8 cellular contexts compared by ENCODE assay signal in the genomic region with DNA sequence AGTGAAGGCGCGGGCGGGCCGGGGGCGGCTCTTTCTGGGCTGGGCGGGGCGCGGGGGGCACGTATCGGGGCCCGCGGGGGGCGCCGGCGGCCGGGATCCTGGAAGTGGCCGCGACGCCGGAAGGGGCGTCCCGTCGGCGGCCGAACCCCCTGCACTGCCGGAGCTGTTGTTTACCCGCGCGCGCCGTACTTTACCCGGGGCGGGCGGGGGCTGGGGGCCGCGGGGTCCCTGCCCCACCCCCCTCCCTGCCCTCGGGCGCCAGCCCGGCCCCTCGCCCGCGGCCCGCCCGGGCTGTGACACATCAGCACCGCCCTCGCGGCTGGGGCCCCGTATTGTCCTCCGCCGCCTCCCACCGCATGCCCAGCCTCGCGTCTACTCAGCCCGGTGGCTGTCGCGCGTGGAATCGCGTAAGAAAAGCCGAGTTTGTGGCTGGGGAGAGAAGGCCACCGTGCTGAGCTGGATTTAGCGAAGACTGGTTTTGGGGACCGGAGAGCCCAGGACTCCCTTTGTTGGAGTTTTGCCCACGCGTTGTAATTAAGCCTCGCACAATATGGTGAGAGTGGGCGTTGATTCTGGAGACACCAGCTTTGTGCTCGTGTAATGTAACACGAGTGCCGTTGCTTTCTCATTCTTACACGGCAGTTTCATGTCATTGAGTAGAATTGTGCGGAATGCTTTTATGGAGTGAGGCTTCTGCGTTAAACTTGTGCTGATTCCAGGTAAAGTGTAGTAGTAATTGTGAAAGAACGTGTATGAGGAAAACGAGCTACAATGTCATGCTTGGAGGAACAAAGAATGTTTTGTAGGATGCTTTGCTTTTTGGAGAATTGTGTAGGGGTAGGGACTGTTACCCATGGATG. TPM values are rescaled to one million over a fixed set of nuclear protein-coding genes. Genes with fewer than 3 reads are reported as not detected.
DNase-seq lines count a peak whose midpoint lies in the region; ATAC-seq, FAIRE-seq and TF ChIP-seq lines count a peak whose summit lies in the region.

No MANE protein-coding gene starts in this region.

- POLR2A ChIA-PET in H1 (lab: Charles Lee; ENCODE audit: partially characterized antibody): interaction anchor here (1.1 to 3.2 kb wide), 10 partner anchors 10 to 130 kb away, joined by 3 to 10 read pairs (median 4); no protein-coding TSS in a partner anchor

- no peak for TF ChIP-seq CTCF in H1 (IDR thresholded peaks at IDR 0.05; ENCODE audit: control extremely low read depth in 1 of 3, insufficient read depth in 1 of 3, low read depth in 1 of 3, low read length in 3 of 3)

- H2BK5ac ChIP-seq in H1 (ENCODE audit: low read depth, low read length): peak overlapping the region; percentile 88

- WGBS in H1 (ENCODE audit: extremely low coverage in 1 of 2, insufficient coverage in 1 of 2, insufficient read length in 1 of 2, insufficient replicate concordance in 2 of 2, low coverage in 1 of 2, low lambda C conversion rate in 2 of 2, missing lambda C conversion rate in 1 of 2), 2 experiments: 1% methylated on average over 26 of the region's 75 CpGs; no CpG with 5 or more reads in 1 of the 2 experiments
- WGBS in mesodermal cell (ENCODE audit: insufficient coverage in 2 of 2), 2 experiments: 0% methylated on average over 42 to 63 of the region's 75 CpGs

- H3K23me2 ChIP-seq in H1 (ENCODE audit: low read depth, low read length): peaks cover 15% of the 10 kb centered on the region

- peak overlapping the region; percentile 52; the same call in 1 of the 2 replicates for H2BK12ac ChIP-seq in H1 (ENCODE audit: low read depth, low read length)

- H3K36me3 ChIP-seq in H1 (ENCODE audit: control insufficient read depth in 2 of 4, insufficient read depth in 4 of 4, low read length in 3 of 4) (no peaks in the 10 kb centered on the region), mesodermal cell (ENCODE audit: control insufficient read depth, insufficient read depth, low read length) (no peaks in the 10 kb centered on the region)

- no peak overlapping the region for H3K23ac ChIP-seq in H1 (ENCODE audit: insufficient read length)

- H3K18ac ChIP-seq in H1 (ENCODE audit: extremely low read depth, low read length): peak overlapping the region; percentile 89

- H3K79me1 ChIP-seq in H1 (ENCODE audit: low read depth, low read length): peaks cover 6% of the 10 kb centered on the region; the same call in 1 of the 2 replicates

- no peak overlapping the region for H2BK15ac ChIP-seq in H1 (ENCODE audit: low read length)

- peak; percentile 10 for ATAC-seq in HG02840 (IDR thresholded peaks at IDR 0.05; ENCODE audit: low FRiP score, unreplicated experiment)

- no peak for TF ChIP-seq EP300 in H1 (IDR thresholded peaks at IDR 0.05; ENCODE audit: borderline replicate concordance in 1 of 2, low read depth in 2 of 2, low read length in 2 of 2)

- H3K4me3 ChIP-seq in H1 (ENCODE audit: extremely low read depth in 1 of 4, insufficient read depth in 2 of 4, low read depth in 3 of 4, low read length in 4 of 4) (peak overlapping the region; percentile 77 to 94 (median 88)), mesodermal cell (ENCODE audit: extremely low read depth, insufficient read depth, low read length, poor library complexity, severe bottlenecking) (peak overlapping the region; percentile 69)

- H3K79me2 ChIP-seq in H1 (ENCODE audit: control insufficient read depth in 1 of 2, insufficient read depth in 2 of 2, low read length in 2 of 2): peaks cover 8 to 50% of the 10 kb centered on the region in 2 experiments; a peak in 3 of 4 replicates

- no peak overlapping the region for H4K5ac ChIP-seq in H1 (ENCODE audit: insufficient read length, low read depth, low read length)

- peak overlapping the region; percentile 61; the same call in 1 of the 2 replicates for H3K27ac ChIP-seq in H1 (ENCODE audit: low read depth, low read length)
- peak overlapping the region; percentile 96 for H3K27ac ChIP-seq in mesodermal cell (ENCODE audit: low read depth, low read length, severe bottlenecking)

- peak overlapping the region; percentile 26 for H3K56ac ChIP-seq in H1 (replicated peaks; ENCODE audit: insufficient read length, low read depth, low read length)

- no peak overlapping the region for H3K4ac ChIP-seq in H1 (replicated peaks; ENCODE audit: insufficient read length, low read depth, low read length)

- DNase-seq in GM12892 (ENCODE audit: insufficient read length): peak; percentile 27
- DNase-seq in NCI-H510A treated with DMSO at 0.1 percent for 48 hours (lab: John Stamatoyannopoulos, UW): peak; percentile 68
- DNase-seq in activated CD8-positive, alpha-beta memory T cell treated with anti-CD3 and anti-CD28 coated beads for 48 hours (ENCODE audit: low read depth in 2 of 3, low spot score in 2 of 3): peak; percentile 51 to 54 (median 51)
- no peak for DNase-seq in H1 (ENCODE audit: low read depth in 1 of 2, low spot score in 2 of 2)
- DNase-seq in stimulated activated CD8-positive, alpha-beta memory T cell treated with anti-CD3 and anti-CD28 coated beads, Interleukin-15, amount 100 ng/mL, for 1 hour (ENCODE audit: low read depth): peak; percentile 35
- DNase-seq in cerebellar nuclear complex (lab: John Stamatoyannopoulos, UW): no peak

- H2AFZ ChIP-seq in H1 (ENCODE audit: low read length): no peak overlapping the region

- H4K8ac ChIP-seq in H1 (ENCODE audit: extremely low read depth, insufficient read depth, low read length): peak overlapping the region; percentile 90

- H3K4me2 ChIP-seq in H1 (ENCODE audit: insufficient read depth in 1 of 2, low read depth in 2 of 2, low read length in 2 of 2): peak overlapping the region; percentile 87 to 100

- CTCF ChIA-PET in H1 (lab: Charles Lee; ENCODE audit: partially characterized antibody): interaction anchor here (0.9 to 1.9 kb wide), 4 partner anchors 9 to 77 kb away, joined by 3 to 6 read pairs (median 4); no protein-coding TSS in a partner anchor

- H2BK120ac ChIP-seq in H1 (replicated peaks; ENCODE audit: low read depth, low read length): no peak overlapping the region

- TF ChIP-seq RAD21 in H1 (IDR thresholded peaks at IDR 0.05 in 1 of 2, conservative IDR thresholded peaks at IDR 0.05 in 1 of 2; ENCODE audit: low read depth in 2 of 2, low read length in 2 of 2): no peak

- H3K9me3 ChIP-seq in H1 (ENCODE audit: insufficient read depth in 2 of 2, low read depth in 1 of 2, low read length in 1 of 2) (no peaks in the 10 kb centered on the region), mesodermal cell (ENCODE audit: control insufficient read depth, low read length) (peaks cover 3% of the 10 kb centered on the region)

- H3K4me1 ChIP-seq in H1 (replicated peaks in 1 of 4; ENCODE audit: control insufficient read depth in 3 of 4, insufficient read depth in 4 of 4, low read length in 3 of 4): peaks cover 0 to 14% (median 9%) of the 10 kb centered on the region in 4 experiments; a peak in 5 of 7 replicates
- peaks cover 16% of the 10 kb centered on the region for H3K4me1 ChIP-seq in mesodermal cell (ENCODE audit: control insufficient read depth, insufficient read depth, low read length, poor library complexity, severe bottlenecking)

- no peak overlapping the region for H3K14ac ChIP-seq in H1 (ENCODE audit: insufficient read length)

- H3K27me3 ChIP-seq in H1 (replicated peaks in 1 of 4; ENCODE audit: control insufficient read depth in 3 of 4, extremely low read depth in 1 of 4, insufficient read depth in 3 of 4, low read length in 3 of 4): peaks cover 0 to 7% (median 4%) of the 10 kb centered on the region in 4 experiments; a peak in 3 of 7 replicates

- peak overlapping the region; percentile 12 for H4K91ac ChIP-seq in H1 (replicated peaks; ENCODE audit: insufficient read length, low read length)

- H4K20me1 ChIP-seq in H1 (replicated peaks in 1 of 2; ENCODE audit: control insufficient read depth in 1 of 2, insufficient read depth in 2 of 2, low read length in 2 of 2): peaks cover 6 to 7% of the 10 kb centered on the region in 2 experiments

- 0 out of 2 replicates have a peak, but pooled peaks have one; percentile 27 for TF ChIP-seq POLR2A in GM12892 (IDR thresholded peaks at IDR 0.05; ENCODE audit: low read depth, low read length)
- TF ChIP-seq POLR2A in H1 (IDR thresholded peaks at IDR 0.05; ENCODE audit: control extremely low read depth in 1 of 2, low read depth in 2 of 2, low read length in 2 of 2): no peak

- H2BK20ac ChIP-seq in H1 (ENCODE audit: low read length): no peak overlapping the region

- peak overlapping the region; percentile 62 to 87 (median 84) for H3K9ac ChIP-seq in H1 (replicated peaks in 1 of 4; ENCODE audit: extremely low read depth in 1 of 4, low read depth in 3 of 4, low read length in 3 of 4)

- H2AK5ac ChIP-seq in H1 (ENCODE audit: low read depth, low read length): peak overlapping the region; percentile 88

- FAIRE-seq in GM12892 (lab: Jason Lieb, UNC) (peak; percentile 69), H1 (lab: Jason Lieb, UNC) (no peak)

TF ChIP-seq in H1, 55 proteins besides CTCF, POLR2A, EP300 and RAD21:
- TF ChIP-seq TAF1 (IDR thresholded peaks at IDR 0.05; ENCODE audit: low read depth, low read length) (no peak), BACH1 (IDR thresholded peaks at IDR 0.05; ENCODE audit: low read length) (peak; percentile 51), KDM4A (IDR thresholded peaks at IDR 0.05; ENCODE audit: low read depth, low read length, severe bottlenecking) (peak; percentile 48), GABPA (IDR thresholded peaks at IDR 0.05; ENCODE audit: borderline replicate concordance, insufficient read depth, low read length) (no peak), PHF8 (conservative IDR thresholded peaks at IDR 0.05; ENCODE audit: low read depth, low read length) (peak; percentile 54), SAP30 (IDR thresholded peaks at IDR 0.05; ENCODE audit: insufficient read depth, insufficient replicate concordance, low read length) (peak; percentile 53)
- TF ChIP-seq, protein P1, sequence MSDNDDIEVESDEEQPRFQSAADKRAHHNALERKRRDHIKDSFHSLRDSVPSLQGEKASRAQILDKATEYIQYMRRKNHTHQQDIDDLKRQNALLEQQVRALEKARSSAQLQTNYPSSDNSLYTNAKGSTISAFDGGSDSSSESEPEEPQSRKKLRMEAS (IDR thresholded peaks at IDR 0.05): peak; percentile 77
TF ChIP-seq in H1: peak in this region for 5.

RNA-seq across cellular contexts. Expression of a gene that starts 0.6 kb away (rescaled TPM):
- 15.7 TPM for polyA plus RNA-seq in GM12892 (2012; ENCODE audit: missing spikeins)
- total RNA-seq in H1 (2021; fragmentation: NEBNext Ultra II Directional; extraction: Animal tissue kit (Norgen Biotek cat#: 25700)): 50.7 and 57.1 TPM in 2 replicates
- polyA plus RNA-seq in H1 (2011; rRNA removed): 6.0 and 6.9 TPM in 2 replicates
- polyA plus RNA-seq in H1 (2011; cell fraction: cytosol; rRNA removed): 10.2 TPM
- 7.8 TPM for polyA plus RNA-seq in H1 (2011; cell fraction: nucleus; rRNA removed)
- polyA plus RNA-seq in H1 (2012, experiment 1 of 2): 9.9 to 19.2 TPM (median 15.5 TPM) in 4 replicates
- polyA plus RNA-seq in H1 (2012, experiment 2 of 2): 0.87 TPM
- 14.7 TPM for polyA plus RNA-seq in H1 (2013, experiment 1 of 2)
- 17.3 TPM for polyA plus RNA-seq in H1 (2013, experiment 2 of 2)
- 106 and 154 TPM in 2 replicates for polyA minus RNA-seq in H1 (2011; rRNA and poly(A)+ RNA removed)
- polyA minus RNA-seq in H1 (2011; cell fraction: cytosol; rRNA and poly(A)+ RNA removed): 20.9 TPM
- polyA minus RNA-seq in H1 (2011; cell fraction: nucleus; rRNA and poly(A)+ RNA removed): 136 TPM
- polyA plus RNA-seq in mesodermal cell (2013, experiment 1 of 2): 29.3 TPM
- 29.7 TPM for polyA plus RNA-seq in mesodermal cell (2013, experiment 2 of 2)

Comparison
In these comparisons a context has a peak if more than half of its experiments do, and no peak if none do; other contexts are left out.
1. DNase-seq: peak in GM12892 (single experiment), NCI-H510A treated with DMSO at 0.1 percent for 48 hours (single experiment), activated CD8-positive, alpha-beta memory T cell treated with anti-CD3 and anti-CD28 coated beads for 48 hours (3 of 3) and stimulated activated CD8-positive, alpha-beta memory T cell treated with anti-CD3 and anti-CD28 coated beads, Interleukin-15, amount 100 ng/mL, for 1 hour (single experiment); none in H1 (0 of 2) and cerebellar nuclear complex (0 of 2).